ENCODE assay signal across 36 cellular contexts in genomic region chr17:70086468-70086867, GRCh38. TPM values are rescaled to one million over a fixed set of nuclear protein-coding genes. Genes with fewer than 3 reads are reported as not detected.
"Had no signal": no experiment of that assay in that cellular context is flagged by ENCODE, and none has a peak within 500 bp of the region (broad histone marks: within the 10 kb centered on the region; RNA-seq: fewer than 3 reads in every experiment).

No MANE protein-coding gene starts in this region.

- H3K27me3 Mint-ChIP-seq: activated naive CD8-positive, alpha-beta T cell treated with anti-CD3 and anti-CD28 coated beads for 36 hours had no signal

- H3K27me3 ChIP-seq: cardiac muscle cell, Peyer's patch, SJSA1 had no signal

- H3K4me2 ChIP-seq: SK-N-SH had no signal

- H3K27ac Mint-ChIP-seq: activated CD8-positive, alpha-beta T cell treated with anti-CD3 and anti-CD28 coated beads for 36 hours; activated naive CD8-positive, alpha-beta T cell treated with anti-CD3 and anti-CD28 coated beads for 36 hours; activated T-cell treated with anti-CD3 and anti-CD28 coated beads, Interleukin-2, amount 50 U/mL, for 72 hours; activated T-helper 17 cell treated with anti-CD3 and anti-CD28 coated beads, Interleukin-2, amount 50 U/mL, for 72 hours had no signal

- H3K27ac ChIP-seq: cardiac muscle cell, Peyer's patch, SJSA1, WERI-Rb-1 had no signal

- H3K9me3 ChIP-seq: Peyer's patch, SJSA1, SK-N-SH had no signal

- H3K36me3 ChIP-seq: cardiac muscle cell, Peyer's patch, SJSA1, WERI-Rb-1 had no signal

- H3K9ac ChIP-seq: SK-N-SH had no signal

- H3K4me3 ChIP-seq: cardiac muscle cell, K562, Peyer's patch, SJSA1 had no signal

- H3K4me1 Mint-ChIP-seq: activated naive CD8-positive, alpha-beta T cell treated with anti-CD3 and anti-CD28 coated beads for 36 hours; activated T-helper 17 cell treated with anti-CD3 and anti-CD28 coated beads, Interleukin-2, amount 50 U/mL, for 72 hours had no signal

- H3K4me1 ChIP-seq: Peyer's patch, SJSA1 had no signal

- ATAC-seq: activated CD8-positive, alpha-beta T cell treated with anti-CD3 and anti-CD28 coated beads for 36 hours; activated T-cell treated with anti-CD3 and anti-CD28 coated beads, Interleukin-2, amount 50 U/mL, for 72 hours; activated T-helper 17 cell treated with anti-CD3 and anti-CD28 coated beads, Interleukin-2, amount 50 U/mL, for 72 hours; K562 had no signal

- DNase-seq: activated CD4-positive, alpha-beta T cell treated with anti-CD3 and anti-CD28 coated beads for 1 hour; activated CD4-positive, alpha-beta T cell treated with anti-CD3 and anti-CD28 coated beads for 48 hours; activated CD4-positive, alpha-beta T cell treated with anti-CD3 and anti-CD28 coated beads, Interleukin-2, amount 50 U/mL, for 4 hours; activated CD4-positive, CD25-positive, alpha-beta regulatory T cell; activated CD8-positive, alpha-beta T cell treated with anti-CD3 and anti-CD28 coated beads for 36 hours; activated effector memory CD4-positive, alpha-beta T cell treated with anti-CD3 and anti-CD28 coated beads, Interleukin-2, amount 50 U/mL, for 16 hours; activated naive CD4-positive, alpha-beta T cell; activated naive CD4-positive, alpha-beta T cell treated with anti-CD3 and anti-CD28 coated beads, Interleukin-2, amount 50 U/mL, for 16 hours; activated naive CD8-positive, alpha-beta T cell treated with anti-CD3 and anti-CD28 coated beads for 36 hours; activated T-cell treated with anti-CD3 and anti-CD28 coated beads, Interleukin-2, amount 50 U/mL, for 1 hour; activated T-cell treated with anti-CD3 and anti-CD28 coated beads, Interleukin-2, amount 50 U/mL, for 72 hours; amniotic stem cell; aorta; NCI-H1092 treated with DMSO at 0.1 percent for 48 hours; NCI-H1417; NCI-H146; NCI-H187; NCI-H2029 treated with DMSO at 0.1 percent for 48 hours; NCI-H2107; NCI-H2171; NCI-H226; NCI-H446 treated with DMSO at 0.1 percent for 48 hours; NCI-H524; Peyer's patch; RPMI8226; SHP77 treated with DMSO at 0.1 percent for 48 hours; SK-N-SH; T-helper 2 cell; T-helper 9 cell; WERI-Rb-1 had no signal

- H3K36me3 Mint-ChIP-seq: activated naive CD8-positive, alpha-beta T cell treated with anti-CD3 and anti-CD28 coated beads for 36 hours had no signal

- H3K4me3 Mint-ChIP-seq: activated CD8-positive, alpha-beta T cell treated with anti-CD3 and anti-CD28 coated beads for 36 hours; activated naive CD8-positive, alpha-beta T cell treated with anti-CD3 and anti-CD28 coated beads for 36 hours; activated T-cell treated with anti-CD3 and anti-CD28 coated beads, Interleukin-2, amount 50 U/mL, for 72 hours; activated T-helper 17 cell treated with anti-CD3 and anti-CD28 coated beads, Interleukin-2, amount 50 U/mL, for 72 hours had no signal

RNA-seq across cellular contexts. Expression of gene KCNJ16, which starts 11.4 kb away (rescaled TPM):
- total RNA-seq: activated CD8-positive, alpha-beta memory T cell treated with anti-CD3 and anti-CD28 coated beads for 36 hours; activated CD8-positive, alpha-beta T cell treated with anti-CD3 and anti-CD28 coated beads for 36 hours; activated naive CD8-positive, alpha-beta T cell treated with anti-CD3 and anti-CD28 coated beads for 36 hours; activated T-cell treated with anti-CD3 and anti-CD28 coated beads, Interleukin-2, amount 50 U/mL, for 72 hours; activated T-helper 17 cell treated with anti-CD3 and anti-CD28 coated beads, Interleukin-2, amount 50 U/mL, for 72 hours; cardiac muscle cell; M059J; SJSA1 had no signal
- polyA plus RNA-seq: aorta, cardiac muscle cell, SK-N-SH had no signal
